8 cellular contexts compared by ENCODE assay signal in genomic region chr13:50127017-50127725, GRCh38.
DNase-seq lines count a peak whose midpoint lies in the region; ATAC-seq, FAIRE-seq and TF ChIP-seq lines count a peak whose summit lies in the region.

No MANE protein-coding gene starts in this region.

- no peak overlapping the region for H3K23ac ChIP-seq in H1 (ENCODE audit: insufficient read length)

- POLR2A ChIA-PET in H1 (lab: Charles Lee; ENCODE audit: partially characterized antibody), result interaction anchor here (1.4 to 6.9 kb wide), 5 partner anchors 14 to 128 kb away, joined by 3 to 52 read pairs (median 7); partner anchors contain the start of gene TRIM13

- ATAC-seq in naive B cell (ENCODE audit: low read depth in 2 of 2) (no peak), HG03342 (IDR thresholded peaks at IDR 0.05; ENCODE audit: unreplicated experiment) (no peak), GM18858 (IDR thresholded peaks at IDR 0.05; ENCODE audit: unreplicated experiment) (no peak)

- H3K27ac ChIP-seq in H1 (ENCODE audit: low read depth, low read length), result no peak overlapping the region
- peak overlapping the region; percentile 95 to 100 (median 98) for H3K27ac ChIP-seq in transverse colon

- intact Hi-C loops in transverse colon (cut with DNase I; ENCODE audit: low total_unique reads), result loop anchor here (2.0 kb wide), 1 partner anchor 46 kb away; no protein-coding TSS in a partner anchor

- no peaks in the 10 kb centered on the region for H3K79me2 ChIP-seq in H1 (ENCODE audit: control insufficient read depth in 1 of 2, insufficient read depth in 2 of 2, low read length in 2 of 2)

- H2BK20ac ChIP-seq in H1 (ENCODE audit: low read length), result no peak overlapping the region

- H3K9ac ChIP-seq in H1 (replicated peaks in 1 of 4; ENCODE audit: extremely low read depth in 1 of 4, low read depth in 3 of 4, low read length in 3 of 4), result no peak overlapping the region

- H3K36me3 ChIP-seq in H1 (ENCODE audit: control insufficient read depth in 2 of 4, insufficient read depth in 4 of 4, low read length in 3 of 4), result no peaks in the 10 kb centered on the region
- no peaks in the 10 kb centered on the region for H3K36me3 ChIP-seq in transverse colon

- no peaks in the 10 kb centered on the region for H3K36me3 Mint-ChIP-seq in naive B cell

- no peak overlapping the region for H2BK5ac ChIP-seq in H1 (ENCODE audit: low read depth, low read length)

- TF ChIP-seq POLR2A in H1 (IDR thresholded peaks at IDR 0.05; ENCODE audit: control extremely low read depth in 1 of 2, low read depth in 2 of 2, low read length in 2 of 2) (no peak), transverse colon (IDR thresholded peaks at IDR 0.05) (no peak)

- no peak for TF ChIP-seq CTCF in H1 (IDR thresholded peaks at IDR 0.05; ENCODE audit: control extremely low read depth in 1 of 3, insufficient read depth in 1 of 3, low read depth in 1 of 3, low read length in 3 of 3)
- TF ChIP-seq CTCF in transverse colon (IDR thresholded peaks at IDR 0.05), result no peak

- no peak overlapping the region for H4K91ac ChIP-seq in H1 (replicated peaks; ENCODE audit: insufficient read length, low read length)

- H3K23me2 ChIP-seq in H1 (ENCODE audit: low read depth, low read length), result peaks cover 29% of the 10 kb centered on the region

- H3K27me3 Mint-ChIP-seq in naive B cell, result peaks cover under 1 to 25% (median 23%) of the 10 kb centered on the region in 3 donors

- peak; percentile 16 to 37 for DNase-seq in activated CD4-positive, alpha-beta T cell treated with anti-CD3 and anti-CD28 coated beads, Interleukin-2, amount 50 U/mL, for 24 hours (ENCODE audit: low read depth in 1 of 2, low spot score in 1 of 2)
- DNase-seq in H1 (ENCODE audit: low read depth in 1 of 2, low spot score in 2 of 2) (peak in 1 of 2 experiments; percentile 71), naive B cell (peak; percentile 61), transverse colon (peak; percentile 65), COR-L47 (lab: John Stamatoyannopoulos, UW) (no peak)

- H3K56ac ChIP-seq in H1 (replicated peaks; ENCODE audit: insufficient read length, low read depth, low read length), result no peak overlapping the region

- WGBS in H1 (ENCODE audit: extremely low coverage in 1 of 2, insufficient coverage in 1 of 2, insufficient read length in 1 of 2, insufficient replicate concordance in 2 of 2, low coverage in 1 of 2, low lambda C conversion rate in 2 of 2, missing lambda C conversion rate in 1 of 2), 2 experiments, result 3% methylated on average over 50 of the region's 50 CpGs; no CpG with 5 or more reads in 1 of the 2 experiments
- WGBS in transverse colon (ENCODE audit: low coverage in 1 of 2), 2 donors, result 50 to 51% methylated on average over 20 to 50 of the region's 50 CpGs

- CTCF ChIA-PET in H1 (lab: Charles Lee; ENCODE audit: partially characterized antibody), result interaction anchor here (0.7 to 2.8 kb wide), 10 partner anchors 10 to 673 kb away, joined by 3 to 13 read pairs (median 4); partner anchors contain the start of gene TRIM13

- no peak overlapping the region for H2BK120ac ChIP-seq in H1 (replicated peaks; ENCODE audit: low read depth, low read length)

- no peak for TF ChIP-seq EP300 in H1 (IDR thresholded peaks at IDR 0.05; ENCODE audit: borderline replicate concordance in 1 of 2, low read depth in 2 of 2, low read length in 2 of 2)
- TF ChIP-seq EP300 in transverse colon (IDR thresholded peaks at IDR 0.05; ENCODE audit: low read depth), result no peak

- H4K5ac ChIP-seq in H1 (ENCODE audit: insufficient read length, low read depth, low read length), result no peak overlapping the region

- H3K4me2 ChIP-seq in H1 (ENCODE audit: insufficient read depth in 1 of 2, low read depth in 2 of 2, low read length in 2 of 2), result peak overlapping the region; percentile 82 to 98

- H3K9me3 ChIP-seq in H1 (ENCODE audit: insufficient read depth in 2 of 2, low read depth in 1 of 2, low read length in 1 of 2) (no peaks in the 10 kb centered on the region), transverse colon (no peaks in the 10 kb centered on the region)

- in situ Hi-C loops in transverse colon (cut with MboI; ENCODE audit: low pct_ligation_motif_present in 1 of 4, low pct_unique_long_range_greater_than_20kb in 1 of 4, low sequenced_read_pairs in 3 of 4), result loop anchor here in 2 of 4 donors (25.0 kb wide), 1 partner anchor 785 kb away; the partner anchor contains the start of gene RNASEH2B (in 2 of the 2)

- H3K9me3 Mint-ChIP-seq in naive B cell, result no peaks in the 10 kb centered on the region

- H3K18ac ChIP-seq in H1 (ENCODE audit: extremely low read depth, low read length), result peak overlapping the region; percentile 27; the same call in 1 of the 2 replicates

- H3K4ac ChIP-seq in H1 (replicated peaks; ENCODE audit: insufficient read length, low read depth, low read length), result no peak overlapping the region

- no peak overlapping the region for H3K14ac ChIP-seq in H1 (ENCODE audit: insufficient read length)

- H2BK12ac ChIP-seq in H1 (ENCODE audit: low read depth, low read length), result 0 out of 2 replicates have a peak overlapping the region, but pooled peaks have one; percentile 28

- peaks cover 47 to 70% (median 66%) of the 10 kb centered on the region in 3 donors for H3K4me1 Mint-ChIP-seq in naive B cell

- peak overlapping the region; percentile 94 to 99 (median 98) for H3K27ac Mint-ChIP-seq in naive B cell

- peaks cover 8 to 10% of the 10 kb centered on the region in 2 experiments for H4K20me1 ChIP-seq in H1 (replicated peaks in 1 of 2; ENCODE audit: control insufficient read depth in 1 of 2, insufficient read depth in 2 of 2, low read length in 2 of 2)

- no peak overlapping the region for H2BK15ac ChIP-seq in H1 (ENCODE audit: low read length)

- H3K79me1 ChIP-seq in H1 (ENCODE audit: low read depth, low read length), result no peaks in the 10 kb centered on the region

- H3K4me3 ChIP-seq in GM08714 (ENCODE audit: low read length), result peak overlapping the region; percentile 28; the same call in 1 of the 2 replicates
- peak overlapping the region; percentile 70 to 85 (median 72); a peak in 7 of 8 replicates for H3K4me3 ChIP-seq in H1 (ENCODE audit: extremely low read depth in 1 of 4, insufficient read depth in 2 of 4, low read depth in 3 of 4, low read length in 4 of 4)
- peak overlapping the region; percentile 6 to 64 (median 26) for H3K4me3 ChIP-seq in transverse colon

- 0 out of 2 replicates have a peak overlapping the region, but pooled peaks have one; percentile 22 for H4K8ac ChIP-seq in H1 (ENCODE audit: extremely low read depth, insufficient read depth, low read length)

- H3K4me3 Mint-ChIP-seq in naive B cell, result peak overlapping the region; percentile 90 to 97 (median 92)

- H3K27me3 ChIP-seq in H1 (replicated peaks in 1 of 4; ENCODE audit: control insufficient read depth in 3 of 4, extremely low read depth in 1 of 4, insufficient read depth in 3 of 4, low read length in 3 of 4) (peaks cover 50 to 83% (median 77%) of the 10 kb centered on the region in 4 experiments), transverse colon (peaks cover 46% of the 10 kb centered on the region)

- H3K4me1 ChIP-seq in H1 (replicated peaks in 1 of 4; ENCODE audit: control insufficient read depth in 3 of 4, insufficient read depth in 4 of 4, low read length in 3 of 4), result peaks cover 8 to 39% (median 26%) of the 10 kb centered on the region in 4 experiments
- H3K4me1 ChIP-seq in transverse colon, result peaks cover 22 to 57% (median 47%) of the 10 kb centered on the region in 4 donors

- H2AK5ac ChIP-seq in H1 (ENCODE audit: low read depth, low read length), result no peak overlapping the region

- no peak overlapping the region for H2AFZ ChIP-seq in H1 (ENCODE audit: low read length)

- FAIRE-seq in H1 (lab: Jason Lieb, UNC), result no peak

- peak; percentile 33 to 43; a peak in 3 of 4 replicates for TF ChIP-seq RAD21 in H1 (IDR thresholded peaks at IDR 0.05 in 1 of 2, conservative IDR thresholded peaks at IDR 0.05 in 1 of 2; ENCODE audit: low read depth in 2 of 2, low read length in 2 of 2)

TF ChIP-seq in H1, 55 proteins besides CTCF, POLR2A, EP300 and RAD21 (continues in another document):
- TF ChIP-seq MAFK (IDR thresholded peaks at IDR 0.05; ENCODE audit: low read depth, low read length) (no peak), ATF2 (IDR thresholded peaks at IDR 0.05; ENCODE audit: low read length) (no peak), RNF2 (IDR thresholded peaks at IDR 0.05; ENCODE audit: borderline replicate concordance, low read depth, low read length, missing control alignments, poor library complexity, severe bottlenecking) (peak; percentile 92), HDAC2 (IDR thresholded peaks at IDR 0.05; ENCODE audit: borderline replicate concordance in 1 of 2, low read depth in 2 of 2, low read length in 2 of 2) (no peak), ASH2L (IDR thresholded peaks at IDR 0.05; ENCODE audit: low read length) (peak; percentile 9), E2F6 (IDR thresholded peaks at IDR 0.05) (peak; percentile 91), EZH2 (IDR thresholded peaks at IDR 0.05; ENCODE audit: low read depth, low read length, severe bottlenecking) (peak; percentile 76), SP1 (IDR thresholded peaks at IDR 0.05; ENCODE audit: low read depth, low read length) (no peak), CBX8 (IDR thresholded peaks at IDR 0.05; ENCODE audit: borderline replicate concordance, low read depth, low read length) (0 out of 2 replicates have a peak, but pooled peaks have one; percentile 71), CTBP2 (IDR thresholded peaks at IDR 0.05; ENCODE audit: borderline replicate concordance, insufficient read depth, insufficient read length, low read length) (no peak), EGR1 (IDR thresholded peaks at IDR 0.05; ENCODE audit: borderline replicate concordance, low read depth, low read length) (no peak)
- TF ChIP-seq, protein P1, sequence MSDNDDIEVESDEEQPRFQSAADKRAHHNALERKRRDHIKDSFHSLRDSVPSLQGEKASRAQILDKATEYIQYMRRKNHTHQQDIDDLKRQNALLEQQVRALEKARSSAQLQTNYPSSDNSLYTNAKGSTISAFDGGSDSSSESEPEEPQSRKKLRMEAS (IDR thresholded peaks at IDR 0.05), result peak; percentile 90
